1 cellular context compared by ENCODE assay signal in the genomic region with DNA sequence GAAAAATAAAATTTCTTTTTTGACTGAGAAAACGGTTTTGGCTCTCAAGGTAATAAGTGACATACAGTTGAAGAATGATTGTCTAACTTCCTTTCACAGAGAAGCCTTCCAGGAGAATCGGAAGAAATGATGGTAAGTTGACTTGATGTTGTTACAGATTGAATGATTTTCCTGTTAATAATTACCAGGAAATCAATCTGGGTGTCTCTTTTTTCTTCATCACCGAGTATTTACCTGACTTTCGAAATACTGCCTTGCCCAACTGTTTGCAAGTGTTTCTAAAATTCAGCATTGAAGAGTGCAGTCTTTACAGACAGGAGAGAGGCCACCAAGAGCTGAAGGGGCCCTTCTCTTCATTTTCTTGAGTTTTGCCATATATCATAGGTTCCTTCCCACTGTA.
TF ChIP-seq lines count a peak whose summit lies in the region.

No MANE protein-coding gene starts in this region.

TF ChIP-seq in HepG2, 621 proteins besides CTCF, POLR2A, EP300 and RAD21 (continued from another document and continues in another):
- TF ChIP-seq, protein P1, sequence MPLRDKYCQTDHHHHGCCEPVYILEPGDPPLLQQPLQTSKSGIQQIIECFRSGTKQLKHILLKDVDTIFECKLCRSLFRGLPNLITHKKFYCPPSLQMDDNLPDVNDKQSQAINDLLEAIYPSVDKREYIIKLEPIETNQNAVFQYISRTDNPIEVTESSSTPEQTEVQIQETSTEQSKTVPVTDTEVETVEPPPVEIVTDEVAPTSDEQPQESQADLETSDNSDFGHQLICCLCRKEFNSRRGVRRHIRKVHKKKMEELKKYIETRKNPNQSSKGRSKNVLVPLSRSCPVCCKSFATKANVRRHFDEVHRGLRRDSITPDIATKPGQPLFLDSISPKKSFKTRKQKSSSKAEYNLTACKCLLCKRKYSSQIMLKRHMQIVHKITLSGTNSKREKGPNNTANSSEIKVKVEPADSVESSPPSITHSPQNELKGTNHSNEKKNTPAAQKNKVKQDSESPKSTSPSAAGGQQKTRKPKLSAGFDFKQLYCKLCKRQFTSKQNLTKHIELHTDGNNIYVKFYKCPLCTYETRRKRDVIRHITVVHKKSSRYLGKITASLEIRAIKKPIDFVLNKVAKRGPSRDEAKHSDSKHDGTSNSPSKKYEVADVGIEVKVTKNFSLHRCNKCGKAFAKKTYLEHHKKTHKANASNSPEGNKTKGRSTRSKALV (CRISPR knock-in tag; IDR thresholded peaks at IDR 0.05) = no peak
- no peak for TF ChIP-seq ZFYVE20 (CRISPR knock-in tag; IDR thresholded peaks at IDR 0.05; ENCODE audit: borderline replicate concordance, low read depth)
- TF ChIP-seq RNF2 (conservative IDR thresholded peaks at IDR 0.05; ENCODE audit: low read depth) = no peak
- peak; percentile 78 for TF ChIP-seq GATA4 (IDR thresholded peaks at IDR 0.05; ENCODE audit: borderline replicate concordance, low read depth)
- TF ChIP-seq ZNF354B (CRISPR knock-in tag; IDR thresholded peaks at IDR 0.05) = no peak
- 0 out of 2 replicates have a peak, but pooled peaks have one; percentile 34 for TF ChIP-seq CC2D1A (CRISPR knock-in tag; IDR thresholded peaks at IDR 0.05)
- TF ChIP-seq GATAD2A (CRISPR knock-in tag; IDR thresholded peaks at IDR 0.05) = peak; percentile 98
- TF ChIP-seq, protein P2, sequence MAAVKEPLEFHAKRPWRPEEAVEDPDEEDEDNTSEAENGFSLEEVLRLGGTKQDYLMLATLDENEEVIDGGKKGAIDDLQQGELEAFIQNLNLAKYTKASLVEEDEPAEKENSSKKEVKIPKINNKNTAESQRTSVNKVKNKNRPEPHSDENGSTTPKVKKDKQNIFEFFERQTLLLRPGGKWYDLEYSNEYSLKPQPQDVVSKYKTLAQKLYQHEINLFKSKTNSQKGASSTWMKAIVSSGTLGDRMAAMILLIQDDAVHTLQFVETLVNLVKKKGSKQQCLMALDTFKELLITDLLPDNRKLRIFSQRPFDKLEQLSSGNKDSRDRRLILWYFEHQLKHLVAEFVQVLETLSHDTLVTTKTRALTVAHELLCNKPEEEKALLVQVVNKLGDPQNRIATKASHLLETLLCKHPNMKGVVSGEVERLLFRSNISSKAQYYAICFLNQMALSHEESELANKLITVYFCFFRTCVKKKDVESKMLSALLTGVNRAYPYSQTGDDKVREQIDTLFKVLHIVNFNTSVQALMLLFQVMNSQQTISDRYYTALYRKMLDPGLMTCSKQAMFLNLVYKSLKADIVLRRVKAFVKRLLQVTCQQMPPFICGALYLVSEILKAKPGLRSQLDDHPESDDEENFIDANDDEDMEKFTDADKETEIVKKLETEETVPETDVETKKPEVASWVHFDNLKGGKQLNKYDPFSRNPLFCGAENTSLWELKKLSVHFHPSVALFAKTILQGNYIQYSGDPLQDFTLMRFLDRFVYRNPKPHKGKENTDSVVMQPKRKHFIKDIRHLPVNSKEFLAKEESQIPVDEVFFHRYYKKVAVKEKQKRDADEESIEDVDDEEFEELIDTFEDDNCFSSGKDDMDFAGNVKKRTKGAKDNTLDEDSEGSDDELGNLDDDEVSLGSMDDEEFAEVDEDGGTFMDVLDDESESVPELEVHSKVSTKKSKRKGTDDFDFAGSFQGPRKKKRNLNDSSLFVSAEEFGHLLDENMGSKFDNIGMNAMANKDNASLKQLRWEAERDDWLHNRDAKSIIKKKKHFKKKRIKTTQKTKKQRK (IDR thresholded peaks at IDR 0.05; ENCODE audit: low read length) = no peak
- peak; percentile 94 for TF ChIP-seq ZNF24 (IDR thresholded peaks at IDR 0.05)
- TF ChIP-seq MIXL1 (CRISPR knock-in tag; IDR thresholded peaks at IDR 0.05) = peak; percentile 89
- peak; percentile 87 for TF ChIP-seq SIX4 (CRISPR knock-in tag; IDR thresholded peaks at IDR 0.05)
- no peak; the same call in 1 of the 2 replicates for TF ChIP-seq GABPB1 (CRISPR knock-in tag; IDR thresholded peaks at IDR 0.05)
- TF ChIP-seq KLF12 (CRISPR knock-in tag; IDR thresholded peaks at IDR 0.05; ENCODE audit: borderline replicate concordance) = 0 out of 2 replicates have a peak, but pooled peaks have one; percentile 20
- TF ChIP-seq ETV5 (CRISPR knock-in tag; IDR thresholded peaks at IDR 0.05; ENCODE audit: borderline replicate concordance) = peak; percentile 79; the same call in 1 of the 2 replicates
- no peak for TF ChIP-seq ZBTB21 (CRISPR knock-in tag; IDR thresholded peaks at IDR 0.05)
- no peak for TF ChIP-seq ZBTB7B (CRISPR knock-in tag; IDR thresholded peaks at IDR 0.05)
- TF ChIP-seq ZNF737 (CRISPR knock-in tag; IDR thresholded peaks at IDR 0.05; ENCODE audit: borderline replicate concordance) = no peak
- TF ChIP-seq, protein P3, sequence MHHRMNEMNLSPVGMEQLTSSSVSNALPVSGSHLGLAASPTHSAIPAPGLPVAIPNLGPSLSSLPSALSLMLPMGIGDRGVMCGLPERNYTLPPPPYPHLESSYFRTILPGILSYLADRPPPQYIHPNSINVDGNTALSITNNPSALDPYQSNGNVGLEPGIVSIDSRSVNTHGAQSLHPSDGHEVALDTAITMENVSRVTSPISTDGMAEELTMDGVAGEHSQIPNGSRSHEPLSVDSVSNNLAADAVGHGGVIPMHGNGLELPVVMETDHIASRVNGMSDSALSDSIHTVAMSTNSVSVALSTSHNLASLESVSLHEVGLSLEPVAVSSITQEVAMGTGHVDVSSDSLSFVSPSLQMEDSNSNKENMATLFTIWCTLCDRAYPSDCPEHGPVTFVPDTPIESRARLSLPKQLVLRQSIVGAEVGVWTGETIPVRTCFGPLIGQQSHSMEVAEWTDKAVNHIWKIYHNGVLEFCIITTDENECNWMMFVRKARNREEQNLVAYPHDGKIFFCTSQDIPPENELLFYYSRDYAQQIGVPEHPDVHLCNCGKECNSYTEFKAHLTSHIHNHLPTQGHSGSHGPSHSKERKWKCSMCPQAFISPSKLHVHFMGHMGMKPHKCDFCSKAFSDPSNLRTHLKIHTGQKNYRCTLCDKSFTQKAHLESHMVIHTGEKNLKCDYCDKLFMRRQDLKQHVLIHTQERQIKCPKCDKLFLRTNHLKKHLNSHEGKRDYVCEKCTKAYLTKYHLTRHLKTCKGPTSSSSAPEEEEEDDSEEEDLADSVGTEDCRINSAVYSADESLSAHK (CRISPR knock-in tag; IDR thresholded peaks at IDR 0.05; ENCODE audit: borderline replicate concordance) = no peak
- no peak for TF ChIP-seq ZNF780A (CRISPR knock-in tag; IDR thresholded peaks at IDR 0.05)
- TF ChIP-seq EEA1 (CRISPR knock-in tag; IDR thresholded peaks at IDR 0.05; ENCODE audit: borderline replicate concordance) = no peak
- no peak for TF ChIP-seq KLF15 (CRISPR knock-in tag; IDR thresholded peaks at IDR 0.05; ENCODE audit: borderline replicate concordance)
- TF ChIP-seq CHD4 (IDR thresholded peaks at IDR 0.05; ENCODE audit: borderline replicate concordance, low read length) = no peak; the same call in 1 of the 2 replicates
- no peak for TF ChIP-seq ZNF782 (CRISPR knock-in tag; IDR thresholded peaks at IDR 0.05; ENCODE audit: borderline replicate concordance)
- no peak for TF ChIP-seq ZFAT (CRISPR knock-in tag; conservative IDR thresholded peaks at IDR 0.05)
- no peak for TF ChIP-seq ATM (IDR thresholded peaks at IDR 0.05; ENCODE audit: borderline replicate concordance)
- peak; percentile 93 for TF ChIP-seq NR2F6 (IDR thresholded peaks at IDR 0.05)
- TF ChIP-seq NR2F6 (CRISPR knock-in tag; IDR thresholded peaks at IDR 0.05) = peak; percentile 89
- no peak for TF ChIP-seq ZNF343 (CRISPR knock-in tag; IDR thresholded peaks at IDR 0.05)
- TF ChIP-seq, protein P4, sequence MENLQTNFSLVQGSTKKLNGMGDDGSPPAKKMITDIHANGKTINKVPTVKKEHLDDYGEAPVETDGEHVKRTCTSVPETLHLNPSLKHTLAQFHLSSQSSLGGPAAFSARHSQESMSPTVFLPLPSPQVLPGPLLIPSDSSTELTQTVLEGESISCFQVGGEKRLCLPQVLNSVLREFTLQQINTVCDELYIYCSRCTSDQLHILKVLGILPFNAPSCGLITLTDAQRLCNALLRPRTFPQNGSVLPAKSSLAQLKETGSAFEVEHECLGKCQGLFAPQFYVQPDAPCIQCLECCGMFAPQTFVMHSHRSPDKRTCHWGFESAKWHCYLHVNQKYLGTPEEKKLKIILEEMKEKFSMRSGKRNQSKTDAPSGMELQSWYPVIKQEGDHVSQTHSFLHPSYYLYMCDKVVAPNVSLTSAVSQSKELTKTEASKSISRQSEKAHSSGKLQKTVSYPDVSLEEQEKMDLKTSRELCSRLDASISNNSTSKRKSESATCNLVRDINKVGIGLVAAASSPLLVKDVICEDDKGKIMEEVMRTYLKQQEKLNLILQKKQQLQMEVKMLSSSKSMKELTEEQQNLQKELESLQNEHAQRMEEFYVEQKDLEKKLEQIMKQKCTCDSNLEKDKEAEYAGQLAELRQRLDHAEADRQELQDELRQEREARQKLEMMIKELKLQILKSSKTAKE (CRISPR knock-in tag; IDR thresholded peaks at IDR 0.05; ENCODE audit: borderline replicate concordance) = no peak
- TF ChIP-seq, protein P5, sequence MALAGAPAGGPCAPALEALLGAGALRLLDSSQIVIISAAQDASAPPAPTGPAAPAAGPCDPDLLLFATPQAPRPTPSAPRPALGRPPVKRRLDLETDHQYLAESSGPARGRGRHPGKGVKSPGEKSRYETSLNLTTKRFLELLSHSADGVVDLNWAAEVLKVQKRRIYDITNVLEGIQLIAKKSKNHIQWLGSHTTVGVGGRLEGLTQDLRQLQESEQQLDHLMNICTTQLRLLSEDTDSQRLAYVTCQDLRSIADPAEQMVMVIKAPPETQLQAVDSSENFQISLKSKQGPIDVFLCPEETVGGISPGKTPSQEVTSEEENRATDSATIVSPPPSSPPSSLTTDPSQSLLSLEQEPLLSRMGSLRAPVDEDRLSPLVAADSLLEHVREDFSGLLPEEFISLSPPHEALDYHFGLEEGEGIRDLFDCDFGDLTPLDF (CRISPR knock-in tag; IDR thresholded peaks at IDR 0.05) = no peak
- TF ChIP-seq ZNF598 (CRISPR knock-in tag; IDR thresholded peaks at IDR 0.05; ENCODE audit: borderline replicate concordance) = no peak
- no peak for TF ChIP-seq ZNF589 (CRISPR knock-in tag; conservative IDR thresholded peaks at IDR 0.05)
- no peak for TF ChIP-seq SUZ12 (IDR thresholded peaks at IDR 0.05; ENCODE audit: low read depth, low read length)
- TF ChIP-seq, protein P6, sequence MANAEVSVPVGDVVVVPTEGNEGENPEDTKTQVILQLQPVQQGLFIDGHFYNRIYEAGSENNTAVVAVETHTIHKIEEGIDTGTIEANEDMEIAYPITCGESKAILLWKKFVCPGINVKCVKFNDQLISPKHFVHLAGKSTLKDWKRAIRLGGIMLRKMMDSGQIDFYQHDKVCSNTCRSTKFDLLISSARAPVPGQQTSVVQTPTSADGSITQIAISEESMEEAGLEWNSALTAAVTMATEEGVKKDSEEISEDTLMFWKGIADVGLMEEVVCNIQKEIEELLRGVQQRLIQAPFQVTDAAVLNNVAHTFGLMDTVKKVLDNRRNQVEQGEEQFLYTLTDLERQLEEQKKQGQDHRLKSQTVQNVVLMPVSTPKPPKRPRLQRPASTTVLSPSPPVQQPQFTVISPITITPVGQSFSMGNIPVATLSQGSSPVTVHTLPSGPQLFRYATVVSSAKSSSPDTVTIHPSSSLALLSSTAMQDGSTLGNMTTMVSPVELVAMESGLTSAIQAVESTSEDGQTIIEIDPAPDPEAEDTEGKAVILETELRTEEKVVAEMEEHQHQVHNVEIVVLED (CRISPR knock-in tag; IDR thresholded peaks at IDR 0.05; ENCODE audit: borderline replicate concordance) = no peak; the same call in 1 of the 2 replicates
- TF ChIP-seq, protein P7, sequence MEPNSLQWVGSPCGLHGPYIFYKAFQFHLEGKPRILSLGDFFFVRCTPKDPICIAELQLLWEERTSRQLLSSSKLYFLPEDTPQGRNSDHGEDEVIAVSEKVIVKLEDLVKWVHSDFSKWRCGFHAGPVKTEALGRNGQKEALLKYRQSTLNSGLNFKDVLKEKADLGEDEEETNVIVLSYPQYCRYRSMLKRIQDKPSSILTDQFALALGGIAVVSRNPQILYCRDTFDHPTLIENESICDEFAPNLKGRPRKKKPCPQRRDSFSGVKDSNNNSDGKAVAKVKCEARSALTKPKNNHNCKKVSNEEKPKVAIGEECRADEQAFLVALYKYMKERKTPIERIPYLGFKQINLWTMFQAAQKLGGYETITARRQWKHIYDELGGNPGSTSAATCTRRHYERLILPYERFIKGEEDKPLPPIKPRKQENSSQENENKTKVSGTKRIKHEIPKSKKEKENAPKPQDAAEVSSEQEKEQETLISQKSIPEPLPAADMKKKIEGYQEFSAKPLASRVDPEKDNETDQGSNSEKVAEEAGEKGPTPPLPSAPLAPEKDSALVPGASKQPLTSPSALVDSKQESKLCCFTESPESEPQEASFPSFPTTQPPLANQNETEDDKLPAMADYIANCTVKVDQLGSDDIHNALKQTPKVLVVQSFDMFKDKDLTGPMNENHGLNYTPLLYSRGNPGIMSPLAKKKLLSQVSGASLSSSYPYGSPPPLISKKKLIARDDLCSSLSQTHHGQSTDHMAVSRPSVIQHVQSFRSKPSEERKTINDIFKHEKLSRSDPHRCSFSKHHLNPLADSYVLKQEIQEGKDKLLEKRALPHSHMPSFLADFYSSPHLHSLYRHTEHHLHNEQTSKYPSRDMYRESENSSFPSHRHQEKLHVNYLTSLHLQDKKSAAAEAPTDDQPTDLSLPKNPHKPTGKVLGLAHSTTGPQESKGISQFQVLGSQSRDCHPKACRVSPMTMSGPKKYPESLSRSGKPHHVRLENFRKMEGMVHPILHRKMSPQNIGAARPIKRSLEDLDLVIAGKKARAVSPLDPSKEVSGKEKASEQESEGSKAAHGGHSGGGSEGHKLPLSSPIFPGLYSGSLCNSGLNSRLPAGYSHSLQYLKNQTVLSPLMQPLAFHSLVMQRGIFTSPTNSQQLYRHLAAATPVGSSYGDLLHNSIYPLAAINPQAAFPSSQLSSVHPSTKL (CRISPR knock-in tag; IDR thresholded peaks at IDR 0.05) = peak; percentile 96
- TF ChIP-seq ZNF44 (CRISPR knock-in tag; IDR thresholded peaks at IDR 0.05) = no peak
- peak; percentile 39; the same call in 1 of the 2 replicates for TF ChIP-seq SIN3A (IDR thresholded peaks at IDR 0.05; ENCODE audit: borderline replicate concordance, low read depth, low read length)
- no peak for TF ChIP-seq RFXAP (CRISPR knock-in tag; IDR thresholded peaks at IDR 0.05; ENCODE audit: borderline replicate concordance)
- TF ChIP-seq XRCC5 (optimal IDR thresholded peaks at IDR 0.05; ENCODE audit: low read length) = no peak
- no peak; the same call in 1 of the 2 replicates for TF ChIP-seq ZNF678 (CRISPR knock-in tag; IDR thresholded peaks at IDR 0.05)
- TF ChIP-seq, protein P8, sequence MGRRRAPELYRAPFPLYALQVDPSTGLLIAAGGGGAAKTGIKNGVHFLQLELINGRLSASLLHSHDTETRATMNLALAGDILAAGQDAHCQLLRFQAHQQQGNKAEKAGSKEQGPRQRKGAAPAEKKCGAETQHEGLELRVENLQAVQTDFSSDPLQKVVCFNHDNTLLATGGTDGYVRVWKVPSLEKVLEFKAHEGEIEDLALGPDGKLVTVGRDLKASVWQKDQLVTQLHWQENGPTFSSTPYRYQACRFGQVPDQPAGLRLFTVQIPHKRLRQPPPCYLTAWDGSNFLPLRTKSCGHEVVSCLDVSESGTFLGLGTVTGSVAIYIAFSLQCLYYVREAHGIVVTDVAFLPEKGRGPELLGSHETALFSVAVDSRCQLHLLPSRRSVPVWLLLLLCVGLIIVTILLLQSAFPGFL (CRISPR knock-in tag; IDR thresholded peaks at IDR 0.05) = no peak
- TF ChIP-seq SP5 (CRISPR knock-in tag; IDR thresholded peaks at IDR 0.05; ENCODE audit: borderline replicate concordance, low read depth) = peak; percentile 58; the same call in 1 of the 2 replicates
- no peak for TF ChIP-seq ZNF776 (CRISPR knock-in tag; IDR thresholded peaks at IDR 0.05)
- no peak for TF ChIP-seq ARNT (IDR thresholded peaks at IDR 0.05)
- TF ChIP-seq, protein P9, sequence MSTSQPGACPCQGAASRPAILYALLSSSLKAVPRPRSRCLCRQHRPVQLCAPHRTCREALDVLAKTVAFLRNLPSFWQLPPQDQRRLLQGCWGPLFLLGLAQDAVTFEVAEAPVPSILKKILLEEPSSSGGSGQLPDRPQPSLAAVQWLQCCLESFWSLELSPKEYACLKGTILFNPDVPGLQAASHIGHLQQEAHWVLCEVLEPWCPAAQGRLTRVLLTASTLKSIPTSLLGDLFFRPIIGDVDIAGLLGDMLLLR (CRISPR knock-in tag; IDR thresholded peaks at IDR 0.05) = no peak
- TF ChIP-seq PHF8 (CRISPR knock-in tag; IDR thresholded peaks at IDR 0.05) = no peak
